ENCODE assay signal across 8 cellular contexts in the genomic region with DNA sequence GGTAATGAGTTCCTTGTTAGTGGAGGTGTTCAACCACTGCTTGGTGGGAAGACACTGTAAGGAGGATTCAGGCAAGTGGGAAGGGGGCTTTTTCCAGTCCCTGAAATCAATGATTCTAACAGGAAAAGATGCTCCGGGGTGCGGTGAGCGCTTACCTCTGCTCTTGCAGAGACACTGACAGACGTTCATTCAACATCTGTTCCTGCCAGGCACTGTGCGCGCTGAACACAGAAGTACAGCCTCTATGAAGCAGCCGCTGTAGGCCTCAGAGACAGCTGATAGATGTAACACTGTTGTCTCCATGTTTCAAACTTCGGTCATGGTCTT. TPM values are rescaled to one million over a fixed set of nuclear protein-coding genes. Genes with fewer than 3 reads are reported as not detected.
A peak's percentile ranks its signal among the peaks of the same experiment; 100 is the strongest.
DNase-seq lines count a peak whose midpoint lies in the region; TF ChIP-seq lines count a peak whose summit lies in the region.

No MANE protein-coding gene starts in this region.

- DNase-seq in activated CD8-positive, alpha-beta memory T cell treated with anti-CD3 and anti-CD28 coated beads for 24 hours: peak; percentile 62
- no peak for DNase-seq in activated CD8-positive, alpha-beta memory T cell treated with anti-CD3 and anti-CD28 coated beads, Interleukin-2, amount 50 U/mL, for 4 hours
- peak in 1 of 2 donors; percentile 44 for DNase-seq in breast epithelium (ENCODE audit: low spot score in 2 of 2)
- DNase-seq in effector CD4-positive, alpha-beta T cell: no peak
- DNase-seq in NCI-H774 (lab: John Stamatoyannopoulos, UW): no peak
- no peak for DNase-seq in NCI-H510A treated with DMSO at 0.1 percent for 48 hours (lab: John Stamatoyannopoulos, UW)

- H3K9me3 ChIP-seq in breast epithelium: no peaks in the 10 kb centered on the region
- H3K9me3 ChIP-seq in mucosa of stomach (ENCODE audit: control insufficient read depth, low read length): no peaks in the 10 kb centered on the region

- no peak for TF ChIP-seq CTCF in breast epithelium (IDR thresholded peaks at IDR 0.05)

- peak overlapping the region; percentile 79 to 94 (median 82) for H3K4me3 ChIP-seq in breast epithelium
- no peak overlapping the region for H3K4me3 ChIP-seq in mucosa of stomach (ENCODE audit: low read length)
- H3K4me3 ChIP-seq in urinary bladder (ENCODE audit: low read depth, low read length): no peak overlapping the region

- H3K4me1 ChIP-seq in breast epithelium (peaks cover 0 to 5% of the 10 kb centered on the region in 2 donors), mucosa of stomach (ENCODE audit: control insufficient read depth, insufficient read depth, low read length) (peaks cover 23% of the 10 kb centered on the region), urinary bladder (ENCODE audit: insufficient read depth) (no peaks in the 10 kb centered on the region)

- 88% methylated on average over 8 of the region's 8 CpGs for WGBS in urinary bladder

- H3K27ac ChIP-seq in breast epithelium (peak overlapping the region; percentile 98 to 100), urinary bladder (ENCODE audit: low read depth) (peak overlapping the region; percentile 97)

- H3K9ac ChIP-seq in mucosa of stomach (ENCODE audit: low read length): peak overlapping the region; percentile 58

- no peaks in the 10 kb centered on the region for H3K36me3 ChIP-seq in breast epithelium
- H3K36me3 ChIP-seq in mucosa of stomach (ENCODE audit: control insufficient read depth, insufficient read depth, low read length): no peaks in the 10 kb centered on the region
- H3K36me3 ChIP-seq in urinary bladder (ENCODE audit: insufficient read depth): no peaks in the 10 kb centered on the region

- no peak for TF ChIP-seq POLR2A in breast epithelium (IDR thresholded peaks at IDR 0.05)

- intact Hi-C loops in breast epithelium (cut with DNase I; ENCODE audit: low total_unique reads): no loop called here

- no peaks in the 10 kb centered on the region for H3K27me3 ChIP-seq in breast epithelium
- no peaks in the 10 kb centered on the region for H3K27me3 ChIP-seq in mucosa of stomach (ENCODE audit: control insufficient read depth, insufficient read depth, low read length)

RNA-seq across cellular contexts. Expression of gene CLIP4, which starts 0.7 kb away (rescaled TPM):
- total RNA-seq in breast epithelium (100 to 1,000 TPM in 1 of 3 donors, 10 to 100 TPM in 2; 67.2 to 146 (median 76.8) TPM), urinary bladder (58.1 TPM)
- 39.8 TPM for polyA plus RNA-seq in urinary bladder

RNA-seq across cellular contexts. Expression of gene PCARE, which starts 40.2 kb away (rescaled TPM):
- total RNA-seq in breast epithelium (not detected), urinary bladder (0.16 TPM)
- 0.25 TPM for polyA plus RNA-seq in urinary bladder

Comparison
In these comparisons a context has a peak if more than half of its experiments do, and no peak if none do; other contexts are left out.
1. H3K4me3 ChIP-seq: peak in breast epithelium (3 of 3); none in mucosa of stomach (single experiment) and urinary bladder (single experiment).